ENCODE assay signal across 24 cellular contexts in genomic region chr1:226617109-226617508, GRCh38.
"Had no signal": no experiment of that assay in that cellular context is flagged by ENCODE, and none has a peak within 500 bp of the region (broad histone marks: within the 10 kb centered on the region; RNA-seq: fewer than 3 reads in every experiment).

No MANE protein-coding gene starts in this region.

- H3K4me3 ChIP-seq: Peyer's patch, SJCRH30 had no signal

- H3K27ac ChIP-seq: brain microvascular endothelial cell, Peyer's patch, RWPE1, SJCRH30 had no signal

- H3K4me1 ChIP-seq: Peyer's patch, SJCRH30 had no signal

- H3K27me3 ChIP-seq: brain microvascular endothelial cell, Peyer's patch had no signal

- H3K27ac Mint-ChIP-seq: activated CD8-positive, alpha-beta T cell treated with anti-CD3 and anti-CD28 coated beads for 36 hours; activated naive CD4-positive, alpha-beta T cell treated with anti-CD3 and anti-CD28 coated beads for 36 hours; activated naive CD8-positive, alpha-beta T cell had no signal

- H3K36me3 ChIP-seq: brain microvascular endothelial cell, Peyer's patch, SJCRH30 had no signal

- H3K9me3 ChIP-seq: SK-N-SH had no signal

- H3K4me3 Mint-ChIP-seq: activated CD8-positive, alpha-beta T cell treated with anti-CD3 and anti-CD28 coated beads for 36 hours; activated naive CD4-positive, alpha-beta T cell treated with anti-CD3 and anti-CD28 coated beads for 36 hours; activated naive CD8-positive, alpha-beta T cell had no signal

- H3K27me3 Mint-ChIP-seq: activated CD8-positive, alpha-beta T cell treated with anti-CD3 and anti-CD28 coated beads for 36 hours; activated naive CD8-positive, alpha-beta T cell had no signal

- H3K9me3 Mint-ChIP-seq: activated CD8-positive, alpha-beta T cell treated with anti-CD3 and anti-CD28 coated beads for 36 hours; activated naive CD4-positive, alpha-beta T cell treated with anti-CD3 and anti-CD28 coated beads for 36 hours had no signal

- H3K9ac ChIP-seq: SK-N-SH had no signal

- ATAC-seq: activated CD4-positive, CD25-positive, alpha-beta regulatory T cell treated with anti-CD3 and anti-CD28 coated beads, Interleukin-2, amount 50 U/mL, for 24 hours; activated CD8-positive, alpha-beta T cell treated with anti-CD3 and anti-CD28 coated beads for 36 hours had no signal

- DNase-seq: activated CD4-positive, alpha-beta T cell treated with anti-CD3 and anti-CD28 coated beads for 4 hours; activated CD8-positive, alpha-beta memory T cell treated with anti-CD3 and anti-CD28 coated beads, Interleukin-2, amount 50 U/mL, for 48 hours; activated CD8-positive, alpha-beta T cell treated with anti-CD3 and anti-CD28 coated beads for 36 hours; activated gamma-delta T cell; activated naive CD4-positive, alpha-beta T cell treated with anti-CD3 and anti-CD28 coated beads for 36 hours; activated T-cell treated with anti-CD3 and anti-CD28 coated beads, Interleukin-2, amount 50 U/mL, for 1 hour; amygdala; brain microvascular endothelial cell; caudate nucleus; KBM-7; NCI-H1048; NCI-H146; NCI-H187 treated with DMSO at 0.1 percent for 48 hours; NCI-H2081 treated with DMSO at 0.1 percent for 48 hours; NCI-H446; NCI-H524; Right ventricle myocardium superior; SJCRH30; SK-N-SH; T-helper 1 cell had no signal
